In genomic region chr18:3892141-3892540, GRCh38 we compare ENCODE assay signal across 28 cellular contexts.
"Had no signal": no experiment of that assay in that cellular context is flagged by ENCODE, and none has a peak within 500 bp of the region (broad histone marks: within the 10 kb centered on the region; RNA-seq: fewer than 3 reads in every experiment).

No MANE protein-coding gene starts in this region.

- DNase-seq: activated CD4-positive, alpha-beta T cell treated with anti-CD3 and anti-CD28 coated beads for 1 hour; activated CD4-positive, alpha-beta T cell treated with anti-CD3 and anti-CD28 coated beads, Interleukin-2, amount 50 U/mL, for 1 hour; activated CD8-positive, alpha-beta T cell treated with anti-CD3 and anti-CD28 coated beads for 36 hours; activated naive CD8-positive, alpha-beta T cell treated with anti-CD3 and anti-CD28 coated beads, Interleukin-2, amount 50 U/mL, for 24 hours; activated T-cell treated with anti-CD3 and anti-CD28 coated beads, Interleukin-2, amount 50 U/mL, for 4 hours; amygdala; body of pancreas; cerebellar nuclear complex; colonic mucosa; dorsolateral prefrontal cortex; effector memory CD4-positive, alpha-beta T cell; kidney glomerular epithelial cell; left lung; lower lobe of right lung; mesenchymal stem cell; naive thymus-derived CD8-positive, alpha-beta T cell; occipital lobe; stimulated activated CD4-positive, alpha-beta T cell treated with anti-CD3 and anti-CD28 coated beads, Interleukin-15, amount 100 ng/mL, for 24 hours; stimulated activated CD4-positive, alpha-beta T cell treated with anti-CD3 and anti-CD28 coated beads, Interleukin-2, amount 100 ng/mL, for 24 hours; stimulated activated naive CD4-positive, alpha-beta T cell; transverse colon had no signal

- ATAC-seq: activated CD8-positive, alpha-beta T cell treated with anti-CD3 and anti-CD28 coated beads for 36 hours; activated naive CD8-positive, alpha-beta T cell treated with anti-CD3 and anti-CD28 coated beads, Interleukin-2, amount 50 U/mL, for 24 hours; activated T-cell treated with anti-CD3 and anti-CD28 coated beads, Interleukin-2, amount 50 U/mL, for 4 hours; activated T-helper 17 cell treated with anti-CD3 and anti-CD28 coated beads, Interleukin-2, amount 50 U/mL, for 72 hours; body of pancreas; left lung; lower lobe of right lung; naive thymus-derived CD8-positive, alpha-beta T cell had no signal

- H3K27ac ChIP-seq: body of pancreas, cardiac muscle cell, colonic mucosa, left lung, lower lobe of right lung, neural progenitor cell, parathyroid adenoma, right atrium auricular region, transverse colon had no signal

- H3K27me3 ChIP-seq: body of pancreas, cardiac muscle cell, colonic mucosa, dorsolateral prefrontal cortex, left lung, neural progenitor cell, right atrium auricular region, transverse colon had no signal

- H3K4me1 Mint-ChIP-seq: activated naive CD4-positive, alpha-beta T cell treated with anti-CD3 and anti-CD28 coated beads, Interleukin-2, amount 50 U/mL, for 24 hours; activated naive CD8-positive, alpha-beta T cell treated with anti-CD3 and anti-CD28 coated beads, Interleukin-2, amount 50 U/mL, for 24 hours; activated T-helper 17 cell treated with anti-CD3 and anti-CD28 coated beads, Interleukin-2, amount 50 U/mL, for 72 hours had no signal

- FAIRE-seq: frontal cortex had no signal

- H3K36me3 ChIP-seq: cardiac muscle cell, colonic mucosa, left lung, lower lobe of right lung, neural progenitor cell, right atrium auricular region, transverse colon had no signal

- H3K4me3 ChIP-seq: body of pancreas, cardiac muscle cell, colonic mucosa, dorsolateral prefrontal cortex, left lung, lower lobe of right lung, neural progenitor cell, right atrium auricular region, transverse colon had no signal

- H2AFZ ChIP-seq: neural progenitor cell, parathyroid adenoma had no signal

- H3K4me3 Mint-ChIP-seq: activated CD8-positive, alpha-beta T cell treated with anti-CD3 and anti-CD28 coated beads for 36 hours; activated naive CD4-positive, alpha-beta T cell treated with anti-CD3 and anti-CD28 coated beads, Interleukin-2, amount 50 U/mL, for 24 hours; activated naive CD8-positive, alpha-beta T cell treated with anti-CD3 and anti-CD28 coated beads, Interleukin-2, amount 50 U/mL, for 24 hours; activated T-cell treated with anti-CD3 and anti-CD28 coated beads, Interleukin-2, amount 50 U/mL, for 4 hours; activated T-helper 17 cell treated with anti-CD3 and anti-CD28 coated beads, Interleukin-2, amount 50 U/mL, for 72 hours; naive thymus-derived CD8-positive, alpha-beta T cell; neural progenitor cell had no signal

- H3K79me2 ChIP-seq: parathyroid adenoma had no signal

- H3K4me1 ChIP-seq: body of pancreas, colonic mucosa, left lung, parathyroid adenoma had no signal

- H3K36me3 Mint-ChIP-seq: activated naive CD4-positive, alpha-beta T cell treated with anti-CD3 and anti-CD28 coated beads, Interleukin-2, amount 50 U/mL, for 24 hours; naive thymus-derived CD8-positive, alpha-beta T cell; neural progenitor cell had no signal

- H3K9me3 Mint-ChIP-seq: activated CD8-positive, alpha-beta T cell treated with anti-CD3 and anti-CD28 coated beads for 36 hours; activated naive CD4-positive, alpha-beta T cell treated with anti-CD3 and anti-CD28 coated beads, Interleukin-2, amount 50 U/mL, for 24 hours; activated naive CD8-positive, alpha-beta T cell treated with anti-CD3 and anti-CD28 coated beads, Interleukin-2, amount 50 U/mL, for 24 hours; activated T-cell treated with anti-CD3 and anti-CD28 coated beads, Interleukin-2, amount 50 U/mL, for 4 hours; activated T-helper 17 cell treated with anti-CD3 and anti-CD28 coated beads, Interleukin-2, amount 50 U/mL, for 72 hours; neural progenitor cell had no signal

- H3K27ac Mint-ChIP-seq: activated CD8-positive, alpha-beta T cell treated with anti-CD3 and anti-CD28 coated beads for 36 hours; activated naive CD4-positive, alpha-beta T cell treated with anti-CD3 and anti-CD28 coated beads, Interleukin-2, amount 50 U/mL, for 24 hours; activated naive CD8-positive, alpha-beta T cell treated with anti-CD3 and anti-CD28 coated beads, Interleukin-2, amount 50 U/mL, for 24 hours; activated T-helper 17 cell treated with anti-CD3 and anti-CD28 coated beads, Interleukin-2, amount 50 U/mL, for 72 hours; naive thymus-derived CD8-positive, alpha-beta T cell; neural progenitor cell had no signal

- H3K9me3 ChIP-seq: body of pancreas, colonic mucosa, left lung, lower lobe of right lung, right atrium auricular region, transverse colon had no signal

- H3K9ac ChIP-seq: neural progenitor cell, parathyroid adenoma had no signal

- H3K4me2 ChIP-seq: neural progenitor cell had no signal

- H3K27me3 Mint-ChIP-seq: activated naive CD8-positive, alpha-beta T cell treated with anti-CD3 and anti-CD28 coated beads, Interleukin-2, amount 50 U/mL, for 24 hours had no signal
